In the genomic region with DNA sequence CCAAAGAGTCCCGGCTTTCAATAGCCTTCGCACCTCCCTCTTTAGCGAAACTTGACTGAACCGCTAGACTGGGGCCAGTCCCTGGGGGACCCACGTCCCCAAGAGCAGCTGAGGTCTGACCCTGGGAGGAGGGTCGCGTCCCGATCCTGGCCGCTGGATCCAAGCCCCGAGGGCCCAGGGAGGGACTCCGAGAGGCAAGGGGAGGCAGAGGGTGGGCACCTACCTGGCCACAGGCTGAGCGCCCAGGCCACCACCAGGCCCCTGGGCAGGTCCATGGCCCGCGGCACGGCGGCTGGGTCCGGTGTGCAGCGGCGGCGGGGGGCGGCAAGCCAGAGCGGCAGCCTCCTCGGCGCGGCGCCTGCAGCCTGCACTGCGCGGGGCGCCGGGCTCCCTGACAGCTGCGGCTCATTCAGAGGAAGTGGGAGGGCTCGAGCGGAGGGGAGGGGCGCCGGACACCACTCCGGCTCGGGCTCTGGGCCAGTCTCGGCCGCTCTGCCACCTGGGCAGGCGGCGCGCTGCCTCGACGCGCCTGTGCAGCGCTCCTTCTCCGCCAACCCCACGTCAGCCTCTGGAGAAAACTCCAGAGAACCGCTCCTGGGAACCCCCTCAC, we compare ENCODE assay signal across 8 cellular contexts. TPM values are rescaled to one million over a fixed set of nuclear protein-coding genes. Genes with fewer than 3 reads are reported as not detected.
DNase-seq lines count a peak whose midpoint lies in the region; ATAC-seq and TF ChIP-seq lines count a peak whose summit lies in the region.

A gene with protein sequence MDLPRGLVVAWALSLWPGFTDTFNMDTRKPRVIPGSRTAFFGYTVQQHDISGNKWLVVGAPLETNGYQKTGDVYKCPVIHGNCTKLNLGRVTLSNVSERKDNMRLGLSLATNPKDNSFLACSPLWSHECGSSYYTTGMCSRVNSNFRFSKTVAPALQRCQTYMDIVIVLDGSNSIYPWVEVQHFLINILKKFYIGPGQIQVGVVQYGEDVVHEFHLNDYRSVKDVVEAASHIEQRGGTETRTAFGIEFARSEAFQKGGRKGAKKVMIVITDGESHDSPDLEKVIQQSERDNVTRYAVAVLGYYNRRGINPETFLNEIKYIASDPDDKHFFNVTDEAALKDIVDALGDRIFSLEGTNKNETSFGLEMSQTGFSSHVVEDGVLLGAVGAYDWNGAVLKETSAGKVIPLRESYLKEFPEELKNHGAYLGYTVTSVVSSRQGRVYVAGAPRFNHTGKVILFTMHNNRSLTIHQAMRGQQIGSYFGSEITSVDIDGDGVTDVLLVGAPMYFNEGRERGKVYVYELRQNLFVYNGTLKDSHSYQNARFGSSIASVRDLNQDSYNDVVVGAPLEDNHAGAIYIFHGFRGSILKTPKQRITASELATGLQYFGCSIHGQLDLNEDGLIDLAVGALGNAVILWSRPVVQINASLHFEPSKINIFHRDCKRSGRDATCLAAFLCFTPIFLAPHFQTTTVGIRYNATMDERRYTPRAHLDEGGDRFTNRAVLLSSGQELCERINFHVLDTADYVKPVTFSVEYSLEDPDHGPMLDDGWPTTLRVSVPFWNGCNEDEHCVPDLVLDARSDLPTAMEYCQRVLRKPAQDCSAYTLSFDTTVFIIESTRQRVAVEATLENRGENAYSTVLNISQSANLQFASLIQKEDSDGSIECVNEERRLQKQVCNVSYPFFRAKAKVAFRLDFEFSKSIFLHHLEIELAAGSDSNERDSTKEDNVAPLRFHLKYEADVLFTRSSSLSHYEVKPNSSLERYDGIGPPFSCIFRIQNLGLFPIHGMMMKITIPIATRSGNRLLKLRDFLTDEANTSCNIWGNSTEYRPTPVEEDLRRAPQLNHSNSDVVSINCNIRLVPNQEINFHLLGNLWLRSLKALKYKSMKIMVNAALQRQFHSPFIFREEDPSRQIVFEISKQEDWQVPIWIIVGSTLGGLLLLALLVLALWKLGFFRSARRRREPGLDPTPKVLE (minus strand): TSS at position 372 of the 610 bp plus-strand sequence. CDS start 97 bp downstream, at position 275.

- peak; percentile 79 for ATAC-seq in activated CD8-positive, alpha-beta T cell treated with anti-CD3 and anti-CD28 coated beads, Interleukin-2, amount 10 ng/mL, durations not matched to agents 7 days and 5 days
- peak; percentile 89 for ATAC-seq in left ventricle myocardium superior
- no peak for ATAC-seq in effector memory CD8-positive, alpha-beta T cell (replicated peaks)

- TF ChIP-seq CTCF in retinal pigment epithelial cell (conservative IDR thresholded peaks at IDR 0.05; ENCODE audit: low read depth, low read length), result no peak

- intact Hi-C loops in left ventricle myocardium superior (cut with micrococcal nuclease), result no loop called here

- H3K27me3 Mint-ChIP-seq in activated CD8-positive, alpha-beta T cell treated with anti-CD3 and anti-CD28 coated beads, Interleukin-2, amount 10 ng/mL, durations not matched to agents 7 days and 5 days (ENCODE audit: low read depth), result peaks cover 70% of the 10 kb centered on the region
- peaks cover 41 to 89% of the 10 kb centered on the region in 2 donors for H3K27me3 Mint-ChIP-seq in effector memory CD8-positive, alpha-beta T cell

- H3K27ac Mint-ChIP-seq in activated CD8-positive, alpha-beta T cell treated with anti-CD3 and anti-CD28 coated beads, Interleukin-2, amount 10 ng/mL, durations not matched to agents 7 days and 5 days, result no peak within 1 kb of the TSS
- H3K27ac Mint-ChIP-seq in effector memory CD8-positive, alpha-beta T cell, result no peak within 1 kb of the TSS

- CTCF ChIA-PET in activated CD8-positive, alpha-beta T cell treated with anti-CD3 and anti-CD28 coated beads, Interleukin-2, amount 10 ng/mL, durations not matched to agents 7 days and 5 days (lab: Charles Lee), result no interaction called here

- peak within 1 kb of the TSS; percentile 22 for H3K4me3 ChIP-seq in retinal pigment epithelial cell (ENCODE audit: low read length)

- peak within 1 kb of the TSS; percentile 41 for H3K4me3 Mint-ChIP-seq in activated CD8-positive, alpha-beta T cell treated with anti-CD3 and anti-CD28 coated beads, Interleukin-2, amount 10 ng/mL, durations not matched to agents 7 days and 5 days
- no peak within 1 kb of the TSS for H3K4me3 Mint-ChIP-seq in effector memory CD8-positive, alpha-beta T cell

- H3K9me3 Mint-ChIP-seq in activated CD8-positive, alpha-beta T cell treated with anti-CD3 and anti-CD28 coated beads, Interleukin-2, amount 10 ng/mL, durations not matched to agents 7 days and 5 days (ENCODE audit: insufficient read depth), result no peaks in the 10 kb centered on the region
- no peaks in the 10 kb centered on the region for H3K9me3 Mint-ChIP-seq in effector memory CD8-positive, alpha-beta T cell

- POLR2A ChIA-PET in activated CD8-positive, alpha-beta T cell treated with anti-CD3 and anti-CD28 coated beads, Interleukin-2, amount 10 ng/mL, durations not matched to agents 7 days and 5 days (lab: Charles Lee), result no interaction called here

- no peaks in the 10 kb centered on the region for H3K36me3 Mint-ChIP-seq in activated CD8-positive, alpha-beta T cell treated with anti-CD3 and anti-CD28 coated beads, Interleukin-2, amount 10 ng/mL, durations not matched to agents 7 days and 5 days (ENCODE audit: low read depth)
- H3K36me3 Mint-ChIP-seq in effector memory CD8-positive, alpha-beta T cell (ENCODE audit: insufficient read depth), result no peaks in the 10 kb centered on the region

- H3K4me1 Mint-ChIP-seq in activated CD8-positive, alpha-beta T cell treated with anti-CD3 and anti-CD28 coated beads, Interleukin-2, amount 10 ng/mL, durations not matched to agents 7 days and 5 days (ENCODE audit: low read depth), result peaks cover 5% of the 10 kb centered on the region
- peaks cover 0 to 3% of the 10 kb centered on the region in 2 donors for H3K4me1 Mint-ChIP-seq in effector memory CD8-positive, alpha-beta T cell (ENCODE audit: low read depth in 2 of 2)

- peak; percentile 18 for DNase-seq in DMS 273 treated with DMSO at 0.1 percent for 48 hours (lab: John Stamatoyannopoulos, UW)
- peak; percentile 61 for DNase-seq in LHCN-M2 (ENCODE audit: low read depth)
- peak; percentile 30 for DNase-seq in activated CD8-positive, alpha-beta T cell treated with anti-CD3 and anti-CD28 coated beads, Interleukin-2, amount 10 ng/mL, durations not matched to agents 7 days and 5 days
- DNase-seq in left ventricle myocardium superior, result peak; percentile 90
- DNase-seq in retinal pigment epithelial cell (ENCODE audit: low read depth), result no peak
- no peak for DNase-seq in effector memory CD8-positive, alpha-beta T cell
- DNase-seq in midbrain (lab: John Stamatoyannopoulos, UW), result no peak
- no peak for DNase-seq in DMS153 treated with DMSO at 0.1 percent for 48 hours (lab: John Stamatoyannopoulos, UW; ENCODE audit: unreplicated experiment)

RNA-seq across cellular contexts. Expression of the gene that starts here (rescaled TPM):
- total RNA-seq in LHCN-M2 (2014; rRNA removed) (14.6 and 22.0 TPM in 2 replicates), left ventricle myocardium superior (23.5 TPM)
- 115 TPM for polyA plus RNA-seq in LHCN-M2 (2012)
- under 1 TPM; 0.18 to 0.39 TPM for total RNA-seq in activated CD8-positive, alpha-beta T cell treated with anti-CD3 and anti-CD28 coated beads, Interleukin-2, amount 10 ng/mL, durations not matched to agents 7 days and 5 days

Comparison
In these comparisons a context has a peak if more than half of its experiments do, and no peak if none do; other contexts are left out.
1. RNA of the gene that starts here (total RNA-seq): 23.5 TPM in left ventricle myocardium superior (single experiment) and 14.6 to 22.0 TPM in LHCN-M2; 0.18 to 0.39 TPM in activated CD8-positive, alpha-beta T cell treated with anti-CD3 and anti-CD28 coated beads, Interleukin-2, amount 10 ng/mL, durations not matched to agents 7 days and 5 days; every median in the first group is over 10 times any median in the second.
2. Peak in DNase-seq and ATAC-seq in activated CD8-positive, alpha-beta T cell treated with anti-CD3 and anti-CD28 coated beads, Interleukin-2, amount 10 ng/mL, durations not matched to agents 7 days and 5 days; RNA of the gene not detected or under 1 TPM.
3. DNase-seq: peak in DMS 273 treated with DMSO at 0.1 percent for 48 hours (single experiment), LHCN-M2 (single experiment) and left ventricle myocardium superior (single experiment); none in retinal pigment epithelial cell (single experiment), effector memory CD8-positive, alpha-beta T cell (0 of 3), midbrain (single experiment) and DMS153 treated with DMSO at 0.1 percent for 48 hours (single experiment).